Comparison of ENCODE assay signal across 8 cellular contexts in genomic region chr18:13375302-13376255, GRCh38.
DNase-seq lines count a peak whose midpoint lies in the region; ATAC-seq and TF ChIP-seq lines count a peak whose summit lies in the region.

No MANE protein-coding gene starts in this region.

- no peaks in the 10 kb centered on the region for H3K27me3 ChIP-seq in H7 (ENCODE audit: control insufficient read depth, insufficient read depth, low read length)
- H3K27me3 ChIP-seq in foreskin keratinocyte, result peaks cover under 1% of the 10 kb centered on the region

- no peak overlapping the region for H3K4me3 ChIP-seq in H7 (ENCODE audit: insufficient read depth, low read depth, low read length)
- H3K4me3 ChIP-seq in skeletal muscle cell (ENCODE audit: low read depth, low read length), result no peak overlapping the region

- no peaks in the 10 kb centered on the region for H3K36me3 ChIP-seq in H7 (replicated peaks; ENCODE audit: control insufficient read depth, insufficient read depth, low read length)

- H3K4me3 Mint-ChIP-seq in activated T-helper 17 cell treated with anti-CD3 and anti-CD28 coated beads, Interleukin-2, amount 50 U/mL, for 72 hours, result peak overlapping the region; percentile 87

- H3K27ac Mint-ChIP-seq in activated T-helper 17 cell treated with anti-CD3 and anti-CD28 coated beads, Interleukin-2, amount 50 U/mL, for 72 hours, result peak overlapping the region; percentile 99

- no peaks in the 10 kb centered on the region for H3K27me3 Mint-ChIP-seq in activated T-helper 17 cell treated with anti-CD3 and anti-CD28 coated beads, Interleukin-2, amount 50 U/mL, for 72 hours

- H3K9me3 Mint-ChIP-seq in activated T-helper 17 cell treated with anti-CD3 and anti-CD28 coated beads, Interleukin-2, amount 50 U/mL, for 72 hours, result no peaks in the 10 kb centered on the region

- no peaks in the 10 kb centered on the region for H3K4me1 ChIP-seq in foreskin keratinocyte

- in situ Hi-C loops in KBM-7 (cut with MboI; ENCODE audit: low pct_unique_long_range_greater_than_20kb, low sequenced_read_pairs), result no loop called here

- no peak overlapping the region for H3K27ac ChIP-seq in foreskin keratinocyte

- peaks cover 17% of the 10 kb centered on the region for H3K36me3 Mint-ChIP-seq in activated T-helper 17 cell treated with anti-CD3 and anti-CD28 coated beads, Interleukin-2, amount 50 U/mL, for 72 hours (ENCODE audit: low read depth)

- DNase-seq in GM04503 (ENCODE audit: low read depth), result peak; percentile 47
- DNase-seq in H7, result peak; percentile 57
- peak; percentile 73 for DNase-seq in NCI-H69 (lab: John Stamatoyannopoulos, UW)
- DNase-seq in foreskin keratinocyte, result peak; percentile 42 to 59
- peak; percentile 52 for DNase-seq in skeletal muscle cell (ENCODE audit: low read depth)
- no peak for DNase-seq in NCI-H345 (lab: John Stamatoyannopoulos, UW)
- no peak for DNase-seq in KBM-7

- ATAC-seq in activated T-helper 17 cell treated with anti-CD3 and anti-CD28 coated beads, Interleukin-2, amount 50 U/mL, for 72 hours (replicated peaks), result peak; percentile 68
- peak; percentile 98 for ATAC-seq in foreskin keratinocyte

- TF ChIP-seq CTCF in foreskin keratinocyte (conservative IDR thresholded peaks at IDR 0.05), result no peak

- H3K4me1 Mint-ChIP-seq in activated T-helper 17 cell treated with anti-CD3 and anti-CD28 coated beads, Interleukin-2, amount 50 U/mL, for 72 hours, result peaks cover 53% of the 10 kb centered on the region

Comparison
In these comparisons a context has a peak if more than half of its experiments do, and no peak if none do; other contexts are left out.
1. DNase-seq: peak in GM04503 (single experiment), H7 (single experiment), NCI-H69 (single experiment), foreskin keratinocyte (2 of 2) and skeletal muscle cell (single experiment); none in NCI-H345 (single experiment) and KBM-7 (single experiment).